ENCODE assay signal across 13 cellular contexts in genomic region chr7:77935652-77936348, GRCh38.
DNase-seq lines count a peak whose midpoint lies in the region; ATAC-seq and TF ChIP-seq lines count a peak whose summit lies in the region.
"Had no signal": no experiment of that assay in that cellular context is flagged by ENCODE, and none has a peak within 500 bp of the region (broad histone marks: within the 10 kb centered on the region; RNA-seq: fewer than 3 reads in every experiment).

No MANE protein-coding gene starts in this region.

- ATAC-seq in GM21529 (IDR thresholded peaks at IDR 0.05; ENCODE audit: unreplicated experiment) (peak; percentile 49), T-cell (replicated peaks in 1 of 4) (no peak), right lobe of liver (no peak), HG02970 (IDR thresholded peaks at IDR 0.05; ENCODE audit: low FRiP score, unreplicated experiment) (no peak)

- H3K4me1 ChIP-seq in right lobe of liver = no peaks in the 10 kb centered on the region
- H3K4me1 ChIP-seq: sigmoid colon, stomach had no signal

- intact Hi-C loops in CD14-positive monocyte (cut with micrococcal nuclease) (no loop called here), right lobe of liver (cut with DNase I) (no loop called here)

- peaks cover 0 to 2% (median 0%) of the 10 kb centered on the region in 3 donors for H3K27me3 Mint-ChIP-seq in CD14-positive monocyte (ENCODE audit: low read depth in 3 of 3)
- no peaks in the 10 kb centered on the region for H3K27me3 Mint-ChIP-seq in T-cell
- H3K27me3 Mint-ChIP-seq: activated naive CD8-positive, alpha-beta T cell treated with anti-CD3 and anti-CD28 coated beads for 36 hours had no signal

- no peak for DNase-seq in CD14-positive monocyte (ENCODE audit: low spot score)
- no peak for DNase-seq in T-cell
- no peak for DNase-seq in right lobe of liver
- no peak for DNase-seq in ureter (ENCODE audit: low spot score)
- DNase-seq in nucleus accumbens (lab: John Stamatoyannopoulos, UW) = no peak
- no peak for DNase-seq in NCI-H226
- DNase-seq: activated naive CD8-positive, alpha-beta T cell treated with anti-CD3 and anti-CD28 coated beads for 36 hours; sigmoid colon; stomach had no signal

- H3K36me3 ChIP-seq in right lobe of liver = no peaks in the 10 kb centered on the region
- H3K36me3 ChIP-seq: stomach had no signal

- H3K9me3 Mint-ChIP-seq in CD14-positive monocyte (no peaks in the 10 kb centered on the region), T-cell (no peaks in the 10 kb centered on the region)
- H3K9me3 Mint-ChIP-seq: activated naive CD8-positive, alpha-beta T cell treated with anti-CD3 and anti-CD28 coated beads for 36 hours; T-helper 1 cell treated with Interleukin-12 subunit alpha and Interleukin-12 subunit beta and Interleukin-4 antibody, amounts not matched to agents 30 μg/mL and 1 μg/mL, for 36 hours had no signal

- H3K4me3 Mint-ChIP-seq in CD14-positive monocyte (peak overlapping the region in 1 of 2 donors; percentile 65), T-cell (no peak overlapping the region)
- H3K4me3 Mint-ChIP-seq: activated naive CD8-positive, alpha-beta T cell treated with anti-CD3 and anti-CD28 coated beads for 36 hours; T-helper 1 cell treated with Interleukin-12 subunit alpha and Interleukin-12 subunit beta and Interleukin-4 antibody, amounts not matched to agents 30 μg/mL and 1 μg/mL, for 36 hours had no signal

- H3K27ac Mint-ChIP-seq in CD14-positive monocyte (peak overlapping the region in 4 of 7 donors; percentile 27 to 72 (median 43)), T-cell (peak overlapping the region; percentile 16 to 36)
- H3K27ac Mint-ChIP-seq: activated naive CD8-positive, alpha-beta T cell treated with anti-CD3 and anti-CD28 coated beads for 36 hours; T-helper 1 cell treated with Interleukin-12 subunit alpha and Interleukin-12 subunit beta and Interleukin-4 antibody, amounts not matched to agents 30 μg/mL and 1 μg/mL, for 36 hours had no signal

- POLR2A ChIA-PET in T-cell (lab: Charles Lee) = interaction anchor here in 1 of 2 donors (0.6 kb wide), 1 partner anchor 72 kb away, joined by 4 read pairs; no protein-coding TSS in a partner anchor

- WGBS in right lobe of liver (ENCODE audit: insufficient coverage, low coverage, low lambda C conversion rate, missing lambda C conversion rate) = 22% methylated on average over 1 of the region's 1 CpG

- H3K4me1 Mint-ChIP-seq in CD14-positive monocyte = peaks cover 9% of the 10 kb centered on the region
- H3K4me1 Mint-ChIP-seq in T-cell = peaks cover 9 to 16% (median 16%) of the 10 kb centered on the region in 3 donors

- no peaks in the 10 kb centered on the region for H3K27me3 ChIP-seq in right lobe of liver
- H3K27me3 ChIP-seq: sigmoid colon, stomach had no signal

- H3K9me3 ChIP-seq in right lobe of liver = no peaks in the 10 kb centered on the region
- H3K9me3 ChIP-seq: sigmoid colon, stomach had no signal

- H3K36me3 Mint-ChIP-seq in CD14-positive monocyte = peaks cover 11 to 13% of the 10 kb centered on the region in 2 donors
- H3K36me3 Mint-ChIP-seq in T-cell = peaks cover 7% of the 10 kb centered on the region

- TF ChIP-seq CTCF in CD14-positive monocyte (IDR thresholded peaks at IDR 0.05) = peak; percentile 44
- TF ChIP-seq CTCF in right lobe of liver (IDR thresholded peaks at IDR 0.05) = peak; percentile 13 to 49 (median 39)

- no peak overlapping the region for H3K27ac ChIP-seq in right lobe of liver
- H3K27ac ChIP-seq: KMS-11, sigmoid colon, stomach had no signal

- H3K4me3 ChIP-seq in right lobe of liver = no peak overlapping the region
- H3K4me3 ChIP-seq: sigmoid colon, stomach had no signal

- no peak for TF ChIP-seq POLR2A in right lobe of liver (IDR thresholded peaks at IDR 0.05)

- CTCF ChIA-PET in T-cell (lab: Charles Lee) = interaction anchor here in 1 of 2 donors (1.0 to 1.2 kb wide), 2 partner anchors 22 to 278 kb away, joined by 3 to 6 read pairs; no protein-coding TSS in a partner anchor
